Comparison of ENCODE assay signal across 8 cellular contexts in genomic region chr3:196969001-196969659, GRCh38. TPM values are rescaled to one million over a fixed set of nuclear protein-coding genes. Genes with fewer than 3 reads are reported as not detected.
DNase-seq lines count a peak whose midpoint lies in the region; TF ChIP-seq lines count a peak whose summit lies in the region.

No MANE protein-coding gene starts in this region.

- peak; percentile 43 for DNase-seq in NCI-H2196 (lab: John Stamatoyannopoulos, UW; ENCODE audit: unreplicated experiment)
- no peak for DNase-seq in NCI-H2196 treated with DMSO at 0.1 percent for 48 hours (lab: John Stamatoyannopoulos, UW; ENCODE audit: unreplicated experiment)
- no peak for DNase-seq in HFFc6
- DNase-seq in NB4 (ENCODE audit: low read depth): peak; percentile 78
- DNase-seq in activated T-cell treated with anti-CD3 and anti-CD28 coated beads, Interleukin-2, amount 50 U/mL, for 1 hour: peak; percentile 61
- no peak for DNase-seq in fibroblast of the aortic adventitia (ENCODE audit: low read depth)
- no peak for DNase-seq in ovary
- DNase-seq in cerebellar cortex (ENCODE audit: low spot score): no peak

- no peaks in the 10 kb centered on the region for H3K36me3 Mint-ChIP-seq in HFFc6 (ENCODE audit: low read depth)

- peaks cover 6% of the 10 kb centered on the region; the same call in 1 of the 2 replicates for H3K27me3 Mint-ChIP-seq in HFFc6 (ENCODE audit: insufficient read depth)

- no peak for TF ChIP-seq EP300 in ovary (IDR thresholded peaks at IDR 0.05)

- H3K36me3 ChIP-seq in ovary: no peaks in the 10 kb centered on the region

- peaks cover 4% of the 10 kb centered on the region for H3K27me3 ChIP-seq in ovary

- H3K4me3 ChIP-seq in NB4 (ENCODE audit: low read depth, low read length) (peak overlapping the region; percentile 38), fibroblast of the aortic adventitia (ENCODE audit: low read depth, low read length) (peak overlapping the region; percentile 71), ovary (peak overlapping the region; percentile 65)

- H3K4me1 Mint-ChIP-seq in HFFc6 (ENCODE audit: low read depth): peaks cover 14% of the 10 kb centered on the region; the same call in 1 of the 2 replicates

- no peak for TF ChIP-seq CTCF in HFFc6 (IDR thresholded peaks at IDR 0.05)
- no peak for TF ChIP-seq CTCF in NB4 (IDR thresholded peaks at IDR 0.05; ENCODE audit: low read depth, low read length)
- no peak for TF ChIP-seq CTCF in fibroblast of the aortic adventitia (IDR thresholded peaks at IDR 0.05; ENCODE audit: insufficient read depth, low read length)
- no peak for TF ChIP-seq CTCF in ovary (IDR thresholded peaks at IDR 0.05)

- no peak for TF ChIP-seq POLR2A in NB4 (IDR thresholded peaks at IDR 0.05; ENCODE audit: extremely low read depth, insufficient read length)
- TF ChIP-seq POLR2A in ovary (IDR thresholded peaks at IDR 0.05): no peak

- 0% methylated on average over 66 to 90 of the region's 90 CpGs for WGBS in ovary, 3 donors

- H3K27ac Mint-ChIP-seq in HFFc6: no peak overlapping the region

- peaks cover 5% of the 10 kb centered on the region for H3K4me1 ChIP-seq in ovary (ENCODE audit: insufficient read depth)

- no peaks in the 10 kb centered on the region for H3K9me3 ChIP-seq in ovary

- peak overlapping the region; percentile 69 for H3K4me3 Mint-ChIP-seq in HFFc6

- no peak overlapping the region for H3K27ac ChIP-seq in ovary

- no peaks in the 10 kb centered on the region for H3K9me3 Mint-ChIP-seq in HFFc6

- intact Hi-C loops in ovary (cut with DNase I): no loop called here

RNA-seq across cellular contexts. Expression of gene PIGZ, which starts 0.5 kb away (rescaled TPM):
- total RNA-seq in HFFc6 (2021; fragmentation: NEBNext Ultra II Directional; extraction: Animal tissue kit (Norgen Biotek cat#: 25700)): 1 to 10 TPM; 2.9 to 4.3 (median 3.7) TPM
- total RNA-seq in fibroblast of the aortic adventitia (ENCODE audit: low replicate concordance) (1.9 and 19.2 TPM in 2 replicates), ovary (1 to 10 TPM in 5 of 7 donors, under 1 TPM in 1, not detected in 1; 0.73 to 7.4 (median 1.5) TPM)
- 1 to 10 TPM in 1 of 2 donors, under 1 TPM in 1; 0.45 to 1.8 TPM for polyA plus RNA-seq in ovary

RNA-seq across cellular contexts. Expression of gene NCBP2, which starts 26.8 kb away (rescaled TPM):
- total RNA-seq in HFFc6 (2021; fragmentation: NEBNext Ultra II Directional; extraction: Animal tissue kit (Norgen Biotek cat#: 25700)): 10 to 100 TPM; 73.6 to 82.2 (median 76.3) TPM
- total RNA-seq in fibroblast of the aortic adventitia (ENCODE audit: low replicate concordance) (48.8 and 49.5 TPM in 2 replicates), ovary (10 to 100 TPM; 17.4 to 64.7 (median 45.8) TPM)
- polyA plus RNA-seq in ovary: 10 to 100 TPM; 41.6 to 53.7 TPM

Comparison
In these comparisons a context has a peak if more than half of its experiments do, and no peak if none do; other contexts are left out.
1. DNase-seq: peak in NCI-H2196 (single experiment), NB4 (single experiment) and activated T-cell treated with anti-CD3 and anti-CD28 coated beads, Interleukin-2, amount 50 U/mL, for 1 hour (single experiment); none in NCI-H2196 treated with DMSO at 0.1 percent for 48 hours (single experiment), HFFc6 (single experiment), fibroblast of the aortic adventitia (single experiment), ovary (0 of 5) and cerebellar cortex (single experiment).
2. Peak in every context shown above with its lines, with median percentiles within 50 percentile points of each other: H3K4me3 ChIP-seq.